13 cellular contexts compared by ENCODE assay signal in genomic region chr1:172393354-172393753, GRCh38. TPM values are rescaled to one million over a fixed set of nuclear protein-coding genes. Genes with fewer than 3 reads are reported as not detected.
DNase-seq lines count a peak whose midpoint lies in the region; ATAC-seq, FAIRE-seq and TF ChIP-seq lines count a peak whose summit lies in the region.
"Had no signal": no experiment of that assay in that cellular context is flagged by ENCODE, and none has a peak within 500 bp of the region (broad histone marks: within the 10 kb centered on the region; RNA-seq: fewer than 3 reads in every experiment).

No MANE protein-coding gene starts in this region.

- no peak for DNase-seq in activated CD4-positive, alpha-beta T cell treated with anti-CD3 and anti-CD28 coated beads, Interleukin-2, amount 10 ng/mL, durations not matched to agents 7 days and 5 days
- no peak for DNase-seq in activated CD4-positive, alpha-beta T cell treated with anti-CD3 and anti-CD28 coated beads for 48 hours
- no peak for DNase-seq in activated B cell treated with CpG ODN at 0.5 μM for 24 hours
- DNase-seq in memory B cell (ENCODE audit: low spot score in 2 of 2) = peak; percentile 29 to 44
- no peak for DNase-seq in NOMO-1 treated with DMSO at 0.1 percent for 48 hours (lab: John Stamatoyannopoulos, UW; ENCODE audit: unreplicated experiment)
- DNase-seq in frontal cortex (ENCODE audit: low spot score in 2 of 2) = no peak
- no peak for DNase-seq in iPS-NIHi7 (ENCODE audit: extremely low spot score)
- DNase-seq: NCI-H2081 treated with DMSO at 0.1 percent for 48 hours had no signal

- no peak overlapping the region for H3K4me3 Mint-ChIP-seq in activated CD4-positive, alpha-beta T cell treated with anti-CD3 and anti-CD28 coated beads, Interleukin-2, amount 10 ng/mL, durations not matched to agents 7 days and 5 days
- H3K4me3 Mint-ChIP-seq in activated B cell treated with CpG ODN at 0.5 μM for 24 hours (peak overlapping the region; percentile 78), memory B cell (peak overlapping the region; percentile 83)

- no peak for TF ChIP-seq CTCF in activated B cell treated with CpG ODN at 0.5 μM for 24 hours (IDR thresholded peaks at IDR 0.05)

- intact Hi-C loops in activated B cell treated with CpG ODN at 0.5 μM for 24 hours (cut with micrococcal nuclease) = loop anchor here (5.0 kb wide), 1 partner anchor 424 kb away; no protein-coding TSS in a partner anchor

- H3K27ac ChIP-seq in temporal lobe (ENCODE audit: low read depth, low read length) = peak overlapping the region; percentile 44
- H3K27ac ChIP-seq: SK-N-MC had no signal

- peaks cover 9% of the 10 kb centered on the region for H3K36me3 Mint-ChIP-seq in activated CD4-positive, alpha-beta T cell treated with anti-CD3 and anti-CD28 coated beads, Interleukin-2, amount 10 ng/mL, durations not matched to agents 7 days and 5 days (ENCODE audit: low read depth)
- H3K36me3 Mint-ChIP-seq in activated B cell treated with CpG ODN at 0.5 μM for 24 hours (ENCODE audit: low read depth) (no peaks in the 10 kb centered on the region), memory B cell (no peaks in the 10 kb centered on the region)

- H3K27me3 Mint-ChIP-seq in activated CD4-positive, alpha-beta T cell treated with anti-CD3 and anti-CD28 coated beads, Interleukin-2, amount 10 ng/mL, durations not matched to agents 7 days and 5 days = no peaks in the 10 kb centered on the region
- H3K27me3 Mint-ChIP-seq in activated B cell treated with CpG ODN at 0.5 μM for 24 hours = no peaks in the 10 kb centered on the region
- no peaks in the 10 kb centered on the region for H3K27me3 Mint-ChIP-seq in memory B cell

- ATAC-seq in activated B cell treated with CpG ODN at 0.5 μM for 24 hours (ENCODE audit: low read depth) (peak; percentile 38), memory B cell (ENCODE audit: low read depth) (peak; percentile 68)

- no peaks in the 10 kb centered on the region for H3K9me3 Mint-ChIP-seq in activated CD4-positive, alpha-beta T cell treated with anti-CD3 and anti-CD28 coated beads, Interleukin-2, amount 10 ng/mL, durations not matched to agents 7 days and 5 days
- no peaks in the 10 kb centered on the region for H3K9me3 Mint-ChIP-seq in activated B cell treated with CpG ODN at 0.5 μM for 24 hours
- H3K9me3 Mint-ChIP-seq in memory B cell = no peaks in the 10 kb centered on the region

- H3K4me1 Mint-ChIP-seq in activated CD4-positive, alpha-beta T cell treated with anti-CD3 and anti-CD28 coated beads, Interleukin-2, amount 10 ng/mL, durations not matched to agents 7 days and 5 days = peaks cover 56% of the 10 kb centered on the region
- H3K4me1 Mint-ChIP-seq in activated B cell treated with CpG ODN at 0.5 μM for 24 hours (peaks cover 86% of the 10 kb centered on the region), memory B cell (peaks cover 48% of the 10 kb centered on the region)

- FAIRE-seq in frontal cortex (lab: Jason Lieb, UNC) = no peak

- CTCF ChIA-PET in activated CD4-positive, alpha-beta T cell treated with anti-CD3 and anti-CD28 coated beads, Interleukin-2, amount 10 ng/mL, durations not matched to agents 7 days and 5 days (lab: Charles Lee) = interaction anchor here (0.6 kb wide), 1 partner anchor 123 kb away, joined by 7 read pairs; no protein-coding TSS in a partner anchor
- CTCF ChIA-PET in activated B cell treated with CpG ODN at 0.5 μM for 24 hours (lab: Charles Lee) = interaction anchor here (0.5 to 3.2 kb wide), 5 partner anchors 17 to 425 kb away, joined by 3 to 13 read pairs (median 4); no protein-coding TSS in a partner anchor

- POLR2A ChIA-PET in activated CD4-positive, alpha-beta T cell treated with anti-CD3 and anti-CD28 coated beads, Interleukin-2, amount 10 ng/mL, durations not matched to agents 7 days and 5 days (lab: Charles Lee) = no interaction called here
- POLR2A ChIA-PET in activated B cell treated with CpG ODN at 0.5 μM for 24 hours (lab: Charles Lee) = interaction anchor here (0.8 to 11.9 kb wide), 11 partner anchors 15 to 426 kb away, joined by 3 to 248 read pairs (median 5); no protein-coding TSS in a partner anchor

- H3K27ac Mint-ChIP-seq in activated CD4-positive, alpha-beta T cell treated with anti-CD3 and anti-CD28 coated beads, Interleukin-2, amount 10 ng/mL, durations not matched to agents 7 days and 5 days = peak overlapping the region; percentile 98
- H3K27ac Mint-ChIP-seq in activated B cell treated with CpG ODN at 0.5 μM for 24 hours = peak overlapping the region; percentile 99
- H3K27ac Mint-ChIP-seq in memory B cell = peak overlapping the region; percentile 99

RNA-seq across cellular contexts. Expression of gene C1orf105, which starts 27.1 kb away (rescaled TPM):
- total RNA-seq in activated CD4-positive, alpha-beta T cell treated with anti-CD3 and anti-CD28 coated beads, Interleukin-2, amount 10 ng/mL, durations not matched to agents 7 days and 5 days = not detected
- total RNA-seq in activated B cell treated with CpG ODN at 0.5 μM for 24 hours = not detected in 2 replicates
- not detected for total RNA-seq in temporal lobe
- not detected for total RNA-seq in frontal cortex
- total RNA-seq: fibroblast of villous mesenchyme, mononuclear cell, subcutaneous adipose tissue had no signal

RNA-seq across cellular contexts. Expression of gene PIGC, which starts 50.5 kb away (rescaled TPM):
- total RNA-seq in activated CD4-positive, alpha-beta T cell treated with anti-CD3 and anti-CD28 coated beads, Interleukin-2, amount 10 ng/mL, durations not matched to agents 7 days and 5 days = 10 to 100 TPM; 28.6 to 32.7 TPM
- 24.2 TPM in 2 replicates for total RNA-seq in activated B cell treated with CpG ODN at 0.5 μM for 24 hours
- total RNA-seq in temporal lobe = 17.2 TPM
- 28.1 TPM for total RNA-seq in frontal cortex

Comparison
In these comparisons a context has a peak if more than half of its experiments do, and no peak if none do; other contexts are left out.
1. DNase-seq: peak in memory B cell (2 of 2); none in activated CD4-positive, alpha-beta T cell treated with anti-CD3 and anti-CD28 coated beads, Interleukin-2, amount 10 ng/mL, durations not matched to agents 7 days and 5 days (single experiment), activated CD4-positive, alpha-beta T cell treated with anti-CD3 and anti-CD28 coated beads for 48 hours (single experiment), activated B cell treated with CpG ODN at 0.5 μM for 24 hours (single experiment), NOMO-1 treated with DMSO at 0.1 percent for 48 hours (single experiment), frontal cortex (0 of 2) and iPS-NIHi7 (single experiment).
2. Peak in every context shown above with its lines, with median percentiles within 50 percentile points of each other: H3K27ac Mint-ChIP-seq.